20 cellular contexts compared by ENCODE assay signal in genomic region chr6:54366647-54367327, GRCh38. TPM values are rescaled to one million over a fixed set of nuclear protein-coding genes. Genes with fewer than 3 reads are reported as not detected.
DNase-seq lines count a peak whose midpoint lies in the region; ATAC-seq and TF ChIP-seq lines count a peak whose summit lies in the region.
"Had no signal": no experiment of that assay in that cellular context is flagged by ENCODE, and none has a peak within 500 bp of the region (broad histone marks: within the 10 kb centered on the region; RNA-seq: fewer than 3 reads in every experiment).

No MANE protein-coding gene starts in this region.

- no peak for TF ChIP-seq POLR2A in transverse colon (IDR thresholded peaks at IDR 0.05)

- CTCF ChIA-PET in A673 (lab: Charles Lee) = no interaction called here

- H3K27me3 ChIP-seq in A673 (replicated peaks; ENCODE audit: insufficient read depth, low read depth, low read length, poor library complexity) = no peaks in the 10 kb centered on the region
- no peaks in the 10 kb centered on the region for H3K27me3 ChIP-seq in adipocyte (replicated peaks; ENCODE audit: control insufficient read depth, insufficient read depth, low read length)
- H3K27me3 ChIP-seq in transverse colon = no peaks in the 10 kb centered on the region
- H3K27me3 ChIP-seq: dorsolateral prefrontal cortex, esophagus muscularis mucosa had no signal

- no peak for TF ChIP-seq CTCF in A673 (conservative IDR thresholded peaks at IDR 0.05; ENCODE audit: low read depth, low read length)
- TF ChIP-seq CTCF in transverse colon (IDR thresholded peaks at IDR 0.05) = no peak

- H3K27ac ChIP-seq in A673 (ENCODE audit: low read depth, low read length, poor library complexity, severe bottlenecking) = no peak overlapping the region
- no peak overlapping the region for H3K27ac ChIP-seq in transverse colon
- H3K27ac ChIP-seq: dorsolateral prefrontal cortex, esophagus muscularis mucosa, prostate gland had no signal

- 47 to 71% methylated on average over 4 of the region's 4 CpGs for WGBS in transverse colon (ENCODE audit: low coverage in 1 of 2), 2 donors

- DNase-seq in A673 (ENCODE audit: low spot score) (peak; percentile 70), HS-5 (ENCODE audit: low read depth) (peak; percentile 26), adipocyte (ENCODE audit: low read depth) (peak; percentile 6), glomerular endothelial cell (ENCODE audit: extremely low read depth, low read depth, low spot score) (peak; percentile 12), NCI-H524 (lab: John Stamatoyannopoulos, UW) (no peak), transverse colon (no peak)
- no peak for DNase-seq in activated CD4-positive, alpha-beta T cell treated with anti-CD3 and anti-CD28 coated beads for 4 hours
- DNase-seq: ACHN; activated CD4-positive, alpha-beta T cell treated with anti-CD3 and anti-CD28 coated beads, Interleukin-2, amount 10 ng/mL, durations not matched to agents 7 days and 5 days; CD4-positive, alpha-beta T cell; dorsolateral prefrontal cortex; KBM-7; kidney; NCI-H1092; NCI-H526 treated with DMSO at 0.1 percent for 48 hours; stimulated activated naive CD4-positive, alpha-beta T cell treated with Interleukin-2 at 50 U/mL for 16 hours had no signal

- no peak overlapping the region for H3K4me3 ChIP-seq in A673 (ENCODE audit: low read depth, low read length, poor library complexity, severe bottlenecking)
- no peak overlapping the region for H3K4me3 ChIP-seq in adipocyte (ENCODE audit: low read length)
- no peak overlapping the region for H3K4me3 ChIP-seq in transverse colon
- H3K4me3 ChIP-seq: dorsolateral prefrontal cortex, esophagus muscularis mucosa, prostate gland had no signal

- H3K36me3 ChIP-seq in A673 (ENCODE audit: insufficient read depth, low read length, poor library complexity, severe bottlenecking) (no peaks in the 10 kb centered on the region), adipocyte (ENCODE audit: control insufficient read depth, insufficient read depth, low read length, severe bottlenecking) (no peaks in the 10 kb centered on the region), transverse colon (no peaks in the 10 kb centered on the region)
- H3K36me3 ChIP-seq: esophagus muscularis mucosa, prostate gland had no signal

- H3K4me1 ChIP-seq in A673 (ENCODE audit: insufficient read depth, low read length, poor library complexity, severe bottlenecking) (peaks cover 10% of the 10 kb centered on the region), adipocyte (ENCODE audit: control insufficient read depth, insufficient read depth, low read length) (no peaks in the 10 kb centered on the region), transverse colon (no peaks in the 10 kb centered on the region)
- H3K4me1 ChIP-seq: esophagus muscularis mucosa, prostate gland had no signal

- no TSS peak for BruUV-seq in A673 (replicated peaks; lab: Mats Ljungman, UMichigan)

- TF ChIP-seq EP300 in transverse colon (IDR thresholded peaks at IDR 0.05; ENCODE audit: low read depth) = no peak

- POLR2A ChIA-PET in A673 (lab: Charles Lee; ENCODE audit: low non-redundant PET) = no interaction called here

- in situ Hi-C loops in transverse colon (cut with MboI; ENCODE audit: low pct_ligation_motif_present in 1 of 4, low pct_unique_long_range_greater_than_20kb in 1 of 4, low sequenced_read_pairs in 3 of 4) = no loop called here

- intact Hi-C loops in A673 (cut with micrococcal nuclease; ENCODE audit: unreplicated experiment) (loop anchor here (10.0 kb wide), 1 partner anchor 98 kb away; no protein-coding TSS in a partner anchor), transverse colon (cut with DNase I; ENCODE audit: low total_unique reads) (no loop called here)

- ATAC-seq in HG02852 (IDR thresholded peaks at IDR 0.05; ENCODE audit: unreplicated experiment) = no peak

- no peak overlapping the region for H3K9ac ChIP-seq in adipocyte (ENCODE audit: low read length)

- no peaks in the 10 kb centered on the region for H3K9me3 ChIP-seq in A673 (ENCODE audit: low read depth, low read length, poor library complexity, severe bottlenecking)
- no peaks in the 10 kb centered on the region for H3K9me3 ChIP-seq in adipocyte (ENCODE audit: control insufficient read depth, low read length)
- no peaks in the 10 kb centered on the region for H3K9me3 ChIP-seq in transverse colon
- H3K9me3 ChIP-seq: esophagus muscularis mucosa, prostate gland had no signal

RNA-seq across cellular contexts. Expression of gene TINAG, which starts 58.5 kb away (rescaled TPM):
- total RNA-seq in A673 (2021) = not detected in 2 replicates
- 4.8 TPM in 1 of 2 replicates, not detected in the other for total RNA-seq in glomerular endothelial cell
- 100 to 1,000 TPM in 1 of 4 donors, 10 to 100 TPM in 3; 27.5 to 155 (median 66.3) TPM for total RNA-seq in transverse colon
- total RNA-seq: activated CD4-positive, alpha-beta T cell treated with anti-CD3 and anti-CD28 coated beads, Interleukin-2, amount 10 ng/mL, durations not matched to agents 7 days and 5 days; CD4-positive, alpha-beta T cell; esophagus muscularis mucosa; mesenteric fat pad; prostate gland had no signal

Comparison
In these comparisons a context has a peak if more than half of its experiments do, and no peak if none do; other contexts are left out.
1. DNase-seq: peak in A673 (single experiment), HS-5 (single experiment), adipocyte (single experiment) and glomerular endothelial cell (single experiment); none in activated CD4-positive, alpha-beta T cell treated with anti-CD3 and anti-CD28 coated beads for 4 hours (0 of 2), NCI-H524 (0 of 2) and transverse colon (single experiment).